10 cellular contexts compared by ENCODE assay signal in genomic region chr9:129235931-129236331, GRCh38. TPM values are rescaled to one million over a fixed set of nuclear protein-coding genes. Genes with fewer than 3 reads are reported as not detected.
DNase-seq lines count a peak whose midpoint lies in the region; ATAC-seq lines count a peak whose summit lies in the region.
"Had no signal": no experiment of that assay in that cellular context is flagged by ENCODE, and none has a peak within 500 bp of the region (broad histone marks: within the 10 kb centered on the region; RNA-seq: fewer than 3 reads in every experiment).

No MANE protein-coding gene starts in this region.

- no peak overlapping the region for H3K4me3 ChIP-seq in Jurkat, Clone E6-1 (ENCODE audit: low read length)
- H3K4me3 ChIP-seq: gastrocnemius medialis had no signal

- peak overlapping the region; percentile 2 for H3K27ac ChIP-seq in caudate nucleus (ENCODE audit: low read depth, low read length)
- H3K27ac ChIP-seq: gastrocnemius medialis had no signal

- ATAC-seq in GM21619 (IDR thresholded peaks at IDR 0.05; ENCODE audit: unreplicated experiment) (no peak), GM21360 (IDR thresholded peaks at IDR 0.05; ENCODE audit: unreplicated experiment) (no peak), HG02981 (IDR thresholded peaks at IDR 0.05; ENCODE audit: unreplicated experiment) (no peak)
- ATAC-seq: gastrocnemius medialis, Panc1 had no signal

- DNase-seq in Jurkat, Clone E6-1 (ENCODE audit: low read depth, low spot score) = peak; percentile 94
- peak; percentile 54 for DNase-seq in activated CD4-positive, alpha-beta T cell treated with anti-CD3 and anti-CD28 coated beads, Interleukin-2, amount 50 U/mL, for 1 hour
- no peak for DNase-seq in caudate nucleus (lab: John Stamatoyannopoulos, UW)
- DNase-seq in stimulated activated CD4-positive, alpha-beta T cell treated with anti-CD3 and anti-CD28 coated beads, TNF-alpha, amount 100 ng/mL, for 4 hours (ENCODE audit: low read depth in 3 of 3) = peak in 2 of 3 experiments; percentile 23 to 27
- no peak for DNase-seq in NCI-H1436 treated with DMSO at 0.1 percent for 48 hours (lab: John Stamatoyannopoulos, UW)
- DNase-seq: gastrocnemius medialis had no signal

RNA-seq across cellular contexts. Expression of gene IER5L, which starts 57.9 kb away (rescaled TPM):
- 1.8 TPM for polyA plus RNA-seq in Jurkat, Clone E6-1 (2012; ENCODE audit: insufficient read depth, insufficient read length)

Comparison
In these comparisons a context has a peak if more than half of its experiments do, and no peak if none do; other contexts are left out.
1. DNase-seq: peak in Jurkat, Clone E6-1 (single experiment), activated CD4-positive, alpha-beta T cell treated with anti-CD3 and anti-CD28 coated beads, Interleukin-2, amount 50 U/mL, for 1 hour (single experiment) and stimulated activated CD4-positive, alpha-beta T cell treated with anti-CD3 and anti-CD28 coated beads, TNF-alpha, amount 100 ng/mL, for 4 hours (2 of 3); none in caudate nucleus (0 of 61) and NCI-H1436 treated with DMSO at 0.1 percent for 48 hours (single experiment).